Comparison of ENCODE assay signal across 8 cellular contexts in the genomic region with DNA sequence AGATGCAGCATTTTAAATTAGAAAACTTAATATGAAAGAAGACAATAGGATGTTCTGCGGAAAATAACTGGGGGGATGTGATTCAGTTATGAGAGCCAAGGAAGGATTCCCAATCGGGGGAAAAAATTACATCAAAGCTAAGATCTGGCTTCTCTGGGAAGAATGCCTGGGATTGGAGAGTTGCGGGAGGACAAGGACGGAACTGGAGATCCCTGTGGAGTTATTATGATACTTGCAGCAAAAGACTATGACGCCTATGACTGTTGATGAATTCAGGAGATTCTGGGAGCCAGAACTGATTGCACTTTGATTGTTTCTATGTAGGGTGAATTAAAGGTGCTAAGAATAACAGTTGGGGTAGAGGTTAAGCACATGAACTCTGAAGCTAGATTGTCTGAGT.
"Had no signal": no experiment of that assay in that cellular context is flagged by ENCODE, and none has a peak within 500 bp of the region (broad histone marks: within the 10 kb centered on the region; RNA-seq: fewer than 3 reads in every experiment).

No MANE protein-coding gene starts in this region.

- H3K4me3 ChIP-seq: GM23248, GM23338, HAP-1 had no signal

- H3K36me3 ChIP-seq: HAP-1 had no signal

- DNase-seq: GM23248, GOT3, H7, H9, HCEC 1CT, HFFc6 had no signal

- H3K9me3 ChIP-seq: HAP-1 had no signal

- H3K4me1 ChIP-seq: HAP-1 had no signal

- H3K27ac ChIP-seq: GM23248 had no signal
